22 cellular contexts compared by ENCODE assay signal in genomic region chr20:63064745-63065711, GRCh38. TPM values are rescaled to one million over a fixed set of nuclear protein-coding genes. Genes with fewer than 3 reads are reported as not detected.
DNase-seq lines count a peak whose midpoint lies in the region; ATAC-seq and TF ChIP-seq lines count a peak whose summit lies in the region.
"Had no signal": no experiment of that assay in that cellular context is flagged by ENCODE, and none has a peak within 500 bp of the region (broad histone marks: within the 10 kb centered on the region; RNA-seq: fewer than 3 reads in every experiment).

No MANE protein-coding gene starts in this region.

- WGBS in right lobe of liver (ENCODE audit: insufficient coverage, low coverage, low lambda C conversion rate, missing lambda C conversion rate), result 40% methylated on average over 18 of the region's 42 CpGs
- 62 to 69% methylated on average over 32 to 34 of the region's 42 CpGs for WGBS in tibial nerve, 2 donors

- H3K4me1 ChIP-seq in right atrium auricular region, result peaks cover 0 to 11% of the 10 kb centered on the region in 2 donors
- no peaks in the 10 kb centered on the region for H3K4me1 ChIP-seq in right lobe of liver
- H3K4me1 ChIP-seq in upper lobe of right lung, result no peaks in the 10 kb centered on the region
- peaks cover 0 to 7% (median 0%) of the 10 kb centered on the region in 4 donors for H3K4me1 ChIP-seq in tibial nerve
- H3K4me1 ChIP-seq: gastrocnemius medialis had no signal

- TF ChIP-seq EP300 in tibial nerve (IDR thresholded peaks at IDR 0.05), result no peak

- intact Hi-C loops in Right ventricle myocardium superior (cut with DNase I) (no loop called here), right lobe of liver (cut with DNase I) (loop anchor here in 1 of 2 donors (5.0 kb wide), 1 partner anchor 112 kb away; no protein-coding TSS in a partner anchor), upper lobe of right lung (cut with DNase I) (no loop called here)

- no peak overlapping the region for H3K27ac ChIP-seq in right atrium auricular region
- peak overlapping the region; percentile 66 for H3K27ac ChIP-seq in angular gyrus (ENCODE audit: low read depth, low read length)
- no peak overlapping the region for H3K27ac ChIP-seq in right lobe of liver
- H3K27ac ChIP-seq in upper lobe of right lung, result no peak overlapping the region
- no peak overlapping the region for H3K27ac ChIP-seq in tibial nerve
- H3K27ac ChIP-seq: gastrocnemius medialis had no signal

- no peak overlapping the region for H3K4me3 ChIP-seq in right atrium auricular region
- H3K4me3 ChIP-seq in right lobe of liver, result no peak overlapping the region
- no peak overlapping the region for H3K4me3 ChIP-seq in upper lobe of right lung
- no peak overlapping the region for H3K4me3 ChIP-seq in tibial nerve
- H3K4me3 ChIP-seq: gastrocnemius medialis had no signal

- DNase-seq in Right ventricle myocardium superior (peak; percentile 23), right atrium auricular region (ENCODE audit: low spot score) (no peak), right lobe of liver (peak; percentile 13 to 48 (median 39)), upper lobe of right lung (peak; percentile 60), amygdala (lab: John Stamatoyannopoulos, UW) (no peak), cerebellum (ENCODE audit: low spot score) (no peak), tibial nerve (ENCODE audit: low spot score in 2 of 2) (no peak)
- DNase-seq: activated CD4-positive, alpha-beta T cell treated with anti-CD3 and anti-CD28 coated beads, Interleukin-2, amount 10 ng/mL, durations not matched to agents 24 days and 14 days; activated CD8-positive, alpha-beta memory T cell treated with anti-CD3 and anti-CD28 coated beads, Interleukin-2, amount 50 U/mL, for 4 hours; activated naive CD4-positive, alpha-beta T cell; EL; erythroblast; KG1; NCI-H1048; NCI-H524 treated with DMSO at 0.1 percent for 48 hours; nucleus accumbens; OCI-M1; stimulated activated CD4-positive, alpha-beta T cell treated with anti-CD3 and anti-CD28 coated beads, Interleukin-1b, Interleukin-23, amount 100 ng/mL, for 48 hours had no signal

- TF ChIP-seq CTCF in right atrium auricular region (IDR thresholded peaks at IDR 0.05) (no peak), right lobe of liver (IDR thresholded peaks at IDR 0.05) (no peak), upper lobe of right lung (IDR thresholded peaks at IDR 0.05) (no peak), tibial nerve (IDR thresholded peaks at IDR 0.05) (no peak)

- H3K36me3 ChIP-seq in right atrium auricular region (no peaks in the 10 kb centered on the region), right lobe of liver (no peaks in the 10 kb centered on the region), upper lobe of right lung (no peaks in the 10 kb centered on the region), tibial nerve (no peaks in the 10 kb centered on the region)
- H3K36me3 ChIP-seq: gastrocnemius medialis had no signal

- ATAC-seq in Right ventricle myocardium superior (ENCODE audit: poor library complexity) (no peak), right lobe of liver (no peak), upper lobe of right lung (no peak)
- ATAC-seq: gastrocnemius medialis, SK-N-SH treated with all-trans-retinoic acid at 6 μM for 48 hours had no signal

- H3K9me3 ChIP-seq in right atrium auricular region (no peaks in the 10 kb centered on the region), right lobe of liver (no peaks in the 10 kb centered on the region), upper lobe of right lung (no peaks in the 10 kb centered on the region), tibial nerve (no peaks in the 10 kb centered on the region)
- H3K9me3 ChIP-seq: gastrocnemius medialis had no signal

- H3K27me3 ChIP-seq in right atrium auricular region, result peaks cover 0 to 4% of the 10 kb centered on the region in 2 donors
- no peaks in the 10 kb centered on the region for H3K27me3 ChIP-seq in right lobe of liver
- peaks cover 47% of the 10 kb centered on the region for H3K27me3 ChIP-seq in upper lobe of right lung
- H3K27me3 ChIP-seq in tibial nerve, result peaks cover 0 to 79% of the 10 kb centered on the region in 2 donors

- TF ChIP-seq POLR2A in right lobe of liver (IDR thresholded peaks at IDR 0.05) (no peak), tibial nerve (IDR thresholded peaks at IDR 0.05) (no peak)

RNA-seq across cellular contexts. Expression of gene BHLHE23, which starts 58.3 kb away (rescaled TPM):
- total RNA-seq in Right ventricle myocardium superior (not detected), right atrium auricular region (not detected), right lobe of liver (not detected), upper lobe of right lung (not detected), cerebellum (not detected), tibial nerve (not detected)
- total RNA-seq: activated CD4-positive, alpha-beta T cell treated with anti-CD3 and anti-CD28 coated beads, Interleukin-2, amount 10 ng/mL, durations not matched to agents 24 days and 14 days; gastrocnemius medialis; ureter had no signal

Comparison
In these comparisons a context has a peak if more than half of its experiments do, and no peak if none do; other contexts are left out.
1. DNase-seq: peak in Right ventricle myocardium superior (single experiment), right lobe of liver (3 of 3) and upper lobe of right lung (single experiment); none in right atrium auricular region (single experiment), amygdala (0 of 56), cerebellum (single experiment) and tibial nerve (0 of 2).